In genomic region chr6:29792123-29793035, GRCh38 we compare ENCODE assay signal across 8 cellular contexts. TPM values are rescaled to one million over a fixed set of nuclear protein-coding genes. Genes with fewer than 3 reads are reported as not detected.
DNase-seq lines count a peak whose midpoint lies in the region; ATAC-seq, FAIRE-seq and TF ChIP-seq lines count a peak whose summit lies in the region.

No MANE protein-coding gene starts in this region.

- DNase-seq in EH (ENCODE audit: low read depth) (peak; percentile 27), RCC 7860 (ENCODE audit: low spot score) (peak; percentile 37), left ventricle myocardium superior (peak; percentile 87), psoas muscle (peak; percentile 78 to 79), ureter (ENCODE audit: low spot score) (peak; percentile 68), COLO829 (ENCODE audit: low spot score) (no peak)
- peak; percentile 81 for DNase-seq in activated naive CD8-positive, alpha-beta T cell treated with anti-CD3 and anti-CD28 coated beads, Interleukin-2, amount 10 ng/mL, durations not matched to agents 7 days and 5 days

- peak; percentile 87 for ATAC-seq in activated naive CD8-positive, alpha-beta T cell treated with anti-CD3 and anti-CD28 coated beads, Interleukin-2, amount 10 ng/mL, durations not matched to agents 7 days and 5 days (ENCODE audit: low read depth)
- peak; percentile 99 for ATAC-seq in left ventricle myocardium superior
- ATAC-seq in psoas muscle: peak; percentile 62 to 81 (median 73)
- ATAC-seq in HG03442 (IDR thresholded peaks at IDR 0.05; ENCODE audit: unreplicated experiment): no peak

- peaks cover 12% of the 10 kb centered on the region for H3K4me1 Mint-ChIP-seq in activated naive CD8-positive, alpha-beta T cell treated with anti-CD3 and anti-CD28 coated beads, Interleukin-2, amount 10 ng/mL, durations not matched to agents 7 days and 5 days

- H3K27me3 Mint-ChIP-seq in activated naive CD8-positive, alpha-beta T cell treated with anti-CD3 and anti-CD28 coated beads, Interleukin-2, amount 10 ng/mL, durations not matched to agents 7 days and 5 days: peaks cover 59% of the 10 kb centered on the region

- intact Hi-C loops in left ventricle myocardium superior (cut with micrococcal nuclease) (no loop called here), psoas muscle (cut with DNase I) (no loop called here)

- H3K4me1 ChIP-seq in psoas muscle: peaks cover 2% of the 10 kb centered on the region

- no peaks in the 10 kb centered on the region for H3K9me3 ChIP-seq in psoas muscle

- H3K36me3 Mint-ChIP-seq in activated naive CD8-positive, alpha-beta T cell treated with anti-CD3 and anti-CD28 coated beads, Interleukin-2, amount 10 ng/mL, durations not matched to agents 7 days and 5 days: no peaks in the 10 kb centered on the region

- peaks cover 0 to 51% (median 9%) of the 10 kb centered on the region in 3 donors for H3K27me3 ChIP-seq in psoas muscle (ENCODE audit: insufficient read depth in 3 of 3, low read length in 2 of 3)

- H3K9me3 Mint-ChIP-seq in activated naive CD8-positive, alpha-beta T cell treated with anti-CD3 and anti-CD28 coated beads, Interleukin-2, amount 10 ng/mL, durations not matched to agents 7 days and 5 days: peaks cover 9% of the 10 kb centered on the region

- FAIRE-seq in RCC 7860 (lab: Jason Lieb, UNC): no peak

- H3K4me3 ChIP-seq in psoas muscle: peak overlapping the region; percentile 70

- no peaks in the 10 kb centered on the region for H3K36me3 ChIP-seq in psoas muscle (ENCODE audit: insufficient read depth in 1 of 2, low read depth in 1 of 2)

- 1 to 2% (median 2%) methylated on average over 64 to 79 of the region's 79 CpGs for WGBS in psoas muscle, 3 donors

- no peak overlapping the region for H3K27ac ChIP-seq in psoas muscle

- peak overlapping the region; percentile 88 for H3K4me3 Mint-ChIP-seq in activated naive CD8-positive, alpha-beta T cell treated with anti-CD3 and anti-CD28 coated beads, Interleukin-2, amount 10 ng/mL, durations not matched to agents 7 days and 5 days

- TF ChIP-seq CTCF in psoas muscle (IDR thresholded peaks at IDR 0.05): peak; percentile 43

- H3K27ac Mint-ChIP-seq in activated naive CD8-positive, alpha-beta T cell treated with anti-CD3 and anti-CD28 coated beads, Interleukin-2, amount 10 ng/mL, durations not matched to agents 7 days and 5 days: peak overlapping the region; percentile 57

- POLR2A ChIA-PET in activated naive CD8-positive, alpha-beta T cell treated with anti-CD3 and anti-CD28 coated beads, Interleukin-2, amount 10 ng/mL, durations not matched to agents 7 days and 5 days (lab: Charles Lee): no interaction called here

RNA-seq across cellular contexts. Expression of gene HLA-G, which starts 35.2 kb away (rescaled TPM):
- total RNA-seq in activated naive CD8-positive, alpha-beta T cell treated with anti-CD3 and anti-CD28 coated beads, Interleukin-2, amount 10 ng/mL, durations not matched to agents 7 days and 5 days: 1 to 10 TPM; 1.6 to 2.0 TPM
- not detected for total RNA-seq in left ventricle myocardium superior
- total RNA-seq in psoas muscle: under 1 TPM in 2 of 4 donors, not detected in 2; 0.15 to 0.42 TPM
- not detected for polyA plus RNA-seq in psoas muscle
- not detected for total RNA-seq in ureter
